In the genomic region with DNA sequence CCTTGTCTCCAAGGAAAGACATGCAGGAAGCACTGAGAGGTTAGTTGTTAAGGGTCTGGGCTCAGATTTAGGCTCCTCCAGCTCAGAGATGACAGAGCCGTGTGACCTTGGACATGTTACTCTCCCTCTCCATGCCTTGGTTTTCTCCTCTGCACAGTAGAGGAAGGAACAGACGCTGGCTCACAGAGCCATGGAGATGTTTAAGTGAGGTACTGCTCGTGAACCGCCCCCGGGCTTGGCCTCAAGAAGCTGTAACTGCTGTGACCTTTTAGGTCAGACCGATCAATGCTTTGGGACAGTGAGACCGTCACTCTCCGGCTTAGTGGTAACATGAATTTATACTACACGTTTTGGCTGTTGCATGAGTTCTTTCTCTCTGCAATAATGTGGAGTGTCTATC, we compare ENCODE assay signal across 24 cellular contexts.
A peak's percentile ranks its signal among the peaks of the same experiment; 100 is the strongest.
DNase-seq lines count a peak whose midpoint lies in the region; ATAC-seq, FAIRE-seq and TF ChIP-seq lines count a peak whose summit lies in the region.
"Had no signal": no experiment of that assay in that cellular context is flagged by ENCODE, and none has a peak within 500 bp of the region (broad histone marks: within the 10 kb centered on the region; RNA-seq: fewer than 3 reads in every experiment).

No MANE protein-coding gene starts in this region.

- no peaks in the 10 kb centered on the region for H3K27me3 ChIP-seq in bronchial epithelial cell (ENCODE audit: control insufficient read depth, insufficient read depth, low read length)
- H3K27me3 ChIP-seq in sigmoid colon, result peaks cover 0 to 16% (median 0%) of the 10 kb centered on the region in 3 donors
- H3K27me3 ChIP-seq: BLaER1 treated with 17β-estradiol and CSF1 and Interleukin-3, amounts not matched to agents 10 nM and 100 nM had no signal

- no peak overlapping the region for H3K4me3 Mint-ChIP-seq in endothelial cell (ENCODE audit: unreplicated experiment)
- H3K4me3 Mint-ChIP-seq: B cell; CD4-positive, alpha-beta T cell; CD8-positive, alpha-beta T cell had no signal

- H3K27ac Mint-ChIP-seq in endothelial cell (ENCODE audit: unreplicated experiment), result peak overlapping the region; percentile 72
- H3K27ac Mint-ChIP-seq: B cell; CD4-positive, alpha-beta T cell; CD8-positive, alpha-beta T cell had no signal

- H3K27me3 Mint-ChIP-seq in endothelial cell (ENCODE audit: unreplicated experiment), result peaks cover 6% of the 10 kb centered on the region

- no peaks in the 10 kb centered on the region for H3K9me3 Mint-ChIP-seq in endothelial cell (ENCODE audit: unreplicated experiment)
- H3K9me3 Mint-ChIP-seq: CD4-positive, alpha-beta T cell; CD8-positive, alpha-beta T cell had no signal

- H3K36me3 ChIP-seq in bronchial epithelial cell (ENCODE audit: control insufficient read depth, insufficient read depth, low read length) (no peaks in the 10 kb centered on the region), sigmoid colon (no peaks in the 10 kb centered on the region)
- H3K36me3 ChIP-seq: BLaER1 treated with 17β-estradiol and CSF1 and Interleukin-3, amounts not matched to agents 10 nM and 100 nM had no signal

- no peak for TF ChIP-seq EP300 in sigmoid colon (IDR thresholded peaks at IDR 0.05)

- TF ChIP-seq CTCF in bronchial epithelial cell (IDR thresholded peaks at IDR 0.05; ENCODE audit: insufficient read depth, low read length, severe bottlenecking) (no peak), endothelial cell (IDR thresholded peaks at IDR 0.05; ENCODE audit: unreplicated experiment) (no peak), sigmoid colon (IDR thresholded peaks at IDR 0.05) (no peak)

- no peaks in the 10 kb centered on the region for H3K4me1 ChIP-seq in sigmoid colon
- H3K4me1 ChIP-seq: A549, Caco-2 had no signal

- no peak overlapping the region for H3K4me3 ChIP-seq in bronchial epithelial cell (ENCODE audit: low read depth, low read length)
- no peak overlapping the region for H3K4me3 ChIP-seq in sigmoid colon
- H3K4me3 ChIP-seq: A549; BLaER1 treated with 17β-estradiol and CSF1 and Interleukin-3, amounts not matched to agents 10 nM and 100 nM; GM12878 had no signal

- intact Hi-C loops in cardiac septum (cut with DNase I), result no loop called here
- intact Hi-C loops in left cardiac atrium (cut with DNase I), result no loop called here
- intact Hi-C loops in sigmoid colon (cut with DNase I), result no loop called here

- peak; percentile 55 for DNase-seq in cardiac septum (ENCODE audit: low spot score)
- no peak for DNase-seq in left cardiac atrium
- DNase-seq in bronchial epithelial cell (ENCODE audit: low read depth), result no peak
- DNase-seq in endothelial cell (ENCODE audit: low spot score), result no peak
- DNase-seq in sigmoid colon, result peak; percentile 12
- no peak for DNase-seq in NOMO-1 treated with DMSO at 0.1 percent for 48 hours (lab: John Stamatoyannopoulos, UW; ENCODE audit: unreplicated experiment)
- no peak for DNase-seq in DMS79 (lab: John Stamatoyannopoulos, UW)
- DNase-seq: AML-193; Caco-2; Calu3; CD4-positive, alpha-beta T cell; CD8-positive, alpha-beta T cell; DND-41; EL; GDM1 had no signal

- no peak for ATAC-seq in left cardiac atrium
- ATAC-seq: A549; CD8-positive, alpha-beta T cell; GM12878 had no signal

- no peak overlapping the region for H3K27ac ChIP-seq in sigmoid colon
- H3K27ac ChIP-seq: 22Rv1; A549; BLaER1 treated with 17β-estradiol and CSF1 and Interleukin-3, amounts not matched to agents 10 nM and 100 nM; C4-2B had no signal

- no peaks in the 10 kb centered on the region for H3K36me3 Mint-ChIP-seq in endothelial cell (ENCODE audit: low read depth, unreplicated experiment)
- H3K36me3 Mint-ChIP-seq: CD8-positive, alpha-beta T cell had no signal

- H3K4me1 Mint-ChIP-seq in endothelial cell (ENCODE audit: unreplicated experiment), result peaks cover 29% of the 10 kb centered on the region
- H3K4me1 Mint-ChIP-seq: B cell had no signal

- TF ChIP-seq POLR2A in sigmoid colon (IDR thresholded peaks at IDR 0.05), result no peak

- H3K9me3 ChIP-seq in sigmoid colon, result peaks cover 0 to 4% (median 1%) of the 10 kb centered on the region in 4 donors

- FAIRE-seq in bronchial epithelial cell (lab: Jason Lieb, UNC), result peak; percentile 75
- FAIRE-seq: A549, D721Med, GM12878, GM12892, GM18507 had no signal

- 84 to 89% methylated on average over 9 of the region's 9 CpGs for WGBS in sigmoid colon, 2 donors

Comparison
In these comparisons a context has a peak if more than half of its experiments do, and no peak if none do; other contexts are left out.
1. DNase-seq: peak in cardiac septum (single experiment) and sigmoid colon (single experiment); none in left cardiac atrium (single experiment), bronchial epithelial cell (single experiment), endothelial cell (single experiment), NOMO-1 treated with DMSO at 0.1 percent for 48 hours (single experiment) and DMS79 (single experiment).